Comparison of ENCODE assay signal across 18 cellular contexts in genomic region chr2:111140815-111141214, GRCh38. TPM values are rescaled to one million over a fixed set of nuclear protein-coding genes. Genes with fewer than 3 reads are reported as not detected.
DNase-seq lines count a peak whose midpoint lies in the region; ATAC-seq and TF ChIP-seq lines count a peak whose summit lies in the region.
"Had no signal": no experiment of that assay in that cellular context is flagged by ENCODE, and none has a peak within 500 bp of the region (broad histone marks: within the 10 kb centered on the region; RNA-seq: fewer than 3 reads in every experiment).

No MANE protein-coding gene starts in this region.

- H3K9ac ChIP-seq in endodermal cell (ENCODE audit: extremely low read depth, low read length, poor library complexity, severe bottlenecking): no peak overlapping the region
- H3K9ac ChIP-seq: BLaER1 had no signal

- no peak overlapping the region for H3K27ac ChIP-seq in breast epithelium
- peak overlapping the region; percentile 73 to 85 (median 82) for H3K27ac ChIP-seq in gastrocnemius medialis
- no peak overlapping the region for H3K27ac ChIP-seq in endodermal cell (ENCODE audit: low read depth, low read length)
- H3K27ac ChIP-seq: BLaER1 had no signal

- no peak overlapping the region for H3K27ac Mint-ChIP-seq in MCF 10A (ENCODE audit: low read depth, unreplicated experiment)
- no peak overlapping the region for H3K27ac Mint-ChIP-seq in endodermal cell
- H3K27ac Mint-ChIP-seq: CD8-positive, alpha-beta T cell; HFFc6 had no signal

- H3K36me3 Mint-ChIP-seq in MCF 10A (ENCODE audit: insufficient read depth, unreplicated experiment) (peaks cover 59% of the 10 kb centered on the region), endodermal cell (ENCODE audit: low read depth) (peaks cover 24% of the 10 kb centered on the region)

- 97% methylated on average over 4 of the region's 4 CpGs; no CpG with 5 or more reads in 1 of the 2 experiments for WGBS in endodermal cell (ENCODE audit: insufficient coverage in 1 of 2, insufficient read length in 1 of 2), 2 experiments

- TF ChIP-seq POLR2A in breast epithelium (IDR thresholded peaks at IDR 0.05) (no peak), gastrocnemius medialis (IDR thresholded peaks at IDR 0.05) (no peak)

- BruUV-seq in MCF 10A (replicated peaks; lab: Mats Ljungman, UMichigan): no TSS peak

- H3K27me3 Mint-ChIP-seq in MCF 10A (ENCODE audit: insufficient read depth, unreplicated experiment): no peaks in the 10 kb centered on the region
- H3K27me3 Mint-ChIP-seq in endodermal cell (ENCODE audit: insufficient read depth): no peaks in the 10 kb centered on the region

- POLR2A ChIA-PET in MCF 10A (lab: Yijun Ruan, JAX): interaction anchor here (0.7 to 4.7 kb wide), 5 partner anchors 7 to 20 kb away, joined by 3 to 25 read pairs (median 6); partner anchors contain the start of gene BCL2L11

- H3K9me3 ChIP-seq in breast epithelium: no peaks in the 10 kb centered on the region
- H3K9me3 ChIP-seq in gastrocnemius medialis: no peaks in the 10 kb centered on the region
- H3K9me3 ChIP-seq in endodermal cell (ENCODE audit: control insufficient read depth, low read length): peaks cover 6% of the 10 kb centered on the region
- H3K9me3 ChIP-seq: BLaER1 had no signal

- H3K27me3 ChIP-seq in breast epithelium (no peaks in the 10 kb centered on the region), gastrocnemius medialis (no peaks in the 10 kb centered on the region), endodermal cell (ENCODE audit: control insufficient read depth, insufficient read depth, low read length, poor library complexity, severe bottlenecking) (no peaks in the 10 kb centered on the region)
- H3K27me3 ChIP-seq: BLaER1 had no signal

- H3K4me3 Mint-ChIP-seq in MCF 10A (ENCODE audit: unreplicated experiment) (no peak overlapping the region), endodermal cell (no peak overlapping the region)
- H3K4me3 Mint-ChIP-seq: CD8-positive, alpha-beta T cell; HFFc6 had no signal

- H3K9me3 Mint-ChIP-seq in MCF 10A (ENCODE audit: unreplicated experiment): no peaks in the 10 kb centered on the region
- no peaks in the 10 kb centered on the region for H3K9me3 Mint-ChIP-seq in endodermal cell
- H3K9me3 Mint-ChIP-seq: CD8-positive, alpha-beta T cell; HFFc6 had no signal

- CTCF ChIA-PET in MCF 10A (lab: Yijun Ruan, JAX): interaction anchor here (0.8 kb wide), 1 partner anchor 98 kb away, joined by 3 read pairs; no protein-coding TSS in a partner anchor

- TF ChIP-seq CTCF in MCF 10A (IDR thresholded peaks at IDR 0.05; ENCODE audit: unreplicated experiment) (no peak), breast epithelium (IDR thresholded peaks at IDR 0.05) (no peak), epithelial cell of esophagus (IDR thresholded peaks at IDR 0.05; ENCODE audit: insufficient read depth, low read depth, low read length, missing control alignments) (no peak), gastrocnemius medialis (IDR thresholded peaks at IDR 0.05 in 4 of 5, conservative IDR thresholded peaks at IDR 0.05 in 1 of 5) (no peak), endodermal cell (conservative IDR thresholded peaks at IDR 0.05) (no peak)

- H3K4me1 Mint-ChIP-seq in MCF 10A (ENCODE audit: insufficient read depth, unreplicated experiment) (peaks cover 21% of the 10 kb centered on the region), endodermal cell (peaks cover 7% of the 10 kb centered on the region)

- no peaks in the 10 kb centered on the region for H3K36me3 ChIP-seq in breast epithelium
- no peaks in the 10 kb centered on the region for H3K36me3 ChIP-seq in gastrocnemius medialis
- peaks cover 13% of the 10 kb centered on the region for H3K36me3 ChIP-seq in endodermal cell (ENCODE audit: control insufficient read depth, insufficient read depth, low read length)

- H3K4me3 ChIP-seq in breast epithelium: no peak overlapping the region
- H3K4me3 ChIP-seq in epithelial cell of esophagus (ENCODE audit: low read length): no peak overlapping the region
- no peak overlapping the region for H3K4me3 ChIP-seq in gastrocnemius medialis
- no peak overlapping the region for H3K4me3 ChIP-seq in endodermal cell (ENCODE audit: low read length)
- H3K4me3 ChIP-seq: BLaER1 had no signal

- ATAC-seq in left colon: peak; percentile 82
- ATAC-seq in gastrocnemius medialis: no peak
- no peak for ATAC-seq in GM18909 (IDR thresholded peaks at IDR 0.05; ENCODE audit: poor library complexity, unreplicated experiment)
- ATAC-seq: CD8-positive, alpha-beta T cell; HCT116 had no signal

- DNase-seq in MCF 10A (ENCODE audit: unreplicated experiment) (peak; percentile 58), breast epithelium (ENCODE audit: low spot score in 2 of 2) (no peak), epithelial cell of esophagus (ENCODE audit: low read depth) (peak; percentile 47), left colon (no peak), gastrocnemius medialis (no peak), endodermal cell (no peak), NCI-H524 (lab: John Stamatoyannopoulos, UW) (no peak)
- DNase-seq: 8988T; Calu3; CD8-positive, alpha-beta T cell; DMS79 treated with DMSO at 0.1 percent for 48 hours; GF-D8; GOT3; H7; HFFc6 had no signal

- intact Hi-C loops in MCF 10A (cut with micrococcal nuclease) (no loop called here), breast epithelium (cut with DNase I; ENCODE audit: low total_unique reads) (no loop called here), left colon (cut with DNase I, micrococcal nuclease) (no loop called here), gastrocnemius medialis (cut with DNase I; ENCODE audit: low total_unique reads) (no loop called here)

- H3K4me1 ChIP-seq in breast epithelium (peaks cover 0 to 11% of the 10 kb centered on the region in 2 donors), gastrocnemius medialis (peaks cover 44 to 50% of the 10 kb centered on the region in 2 donors), endodermal cell (ENCODE audit: control insufficient read depth, insufficient read depth, low read length) (no peaks in the 10 kb centered on the region)

- in situ Hi-C loops in gastrocnemius medialis (cut with MboI; ENCODE audit: low sequenced_read_pairs in 4 of 4): loop anchor here in 1 of 4 donors (25.0 kb wide), 1 partner anchor 1121 kb away; the partner anchor contains the start of gene ZC3H8

RNA-seq across cellular contexts. Expression of gene BCL2L11, which starts 20.1 kb away (rescaled TPM):
- total RNA-seq in MCF 10A (2022) (5.8 and 8.4 TPM in 2 replicates), breast epithelium (10 to 100 TPM; 42.6 to 67.3 (median 46.1) TPM), left colon (10 to 100 TPM; 21.2 to 38.6 TPM), gastrocnemius medialis (10 to 100 TPM in 2 of 4 donors, 1 to 10 TPM in 2; 4.8 to 18.8 (median 13.7) TPM), endodermal cell (10 to 100 TPM; 16.7 to 21.0 TPM)
- 18.3 TPM for polyA plus RNA-seq in endodermal cell (2013, experiment 1 of 2)
- 21.4 TPM for polyA plus RNA-seq in endodermal cell (2013, experiment 2 of 2)

Comparison
In these comparisons a context has a peak if more than half of its experiments do, and no peak if none do; other contexts are left out.
1. DNase-seq: peak in MCF 10A (single experiment) and epithelial cell of esophagus (single experiment); none in breast epithelium (0 of 2), left colon (0 of 2), gastrocnemius medialis (0 of 2), endodermal cell (single experiment) and NCI-H524 (0 of 2).
2. H3K27ac ChIP-seq: peak in gastrocnemius medialis (4 of 4); none in breast epithelium (0 of 2) and endodermal cell (single experiment).